ENCODE assay signal across 7 cellular contexts in the genomic region with DNA sequence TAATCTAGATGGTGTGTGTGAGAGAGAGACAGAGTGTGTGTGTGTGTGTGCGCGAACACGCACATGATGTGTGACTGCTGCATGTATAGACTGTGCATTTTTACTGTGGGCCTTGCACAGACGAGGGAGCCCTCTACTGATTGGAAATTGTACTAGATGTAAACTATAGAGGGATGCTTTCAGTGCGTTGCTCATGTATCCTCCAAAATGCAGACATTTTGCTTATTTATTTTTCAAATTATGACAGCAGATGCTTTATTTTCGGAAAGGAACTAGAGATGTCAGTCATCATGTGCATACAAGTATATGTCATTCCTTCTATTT.
DNase-seq lines count a peak whose midpoint lies in the region; ATAC-seq and TF ChIP-seq lines count a peak whose summit lies in the region.

No MANE protein-coding gene starts in this region.

- DNase-seq in GM12865 (ENCODE audit: low read depth): peak; percentile 37
- DNase-seq in NCI-H524 treated with DMSO at 0.1 percent for 48 hours (lab: John Stamatoyannopoulos, UW): peak; percentile 23
- peak; percentile 59 for DNase-seq in choroid plexus epithelial cell (ENCODE audit: low read depth)
- peak; percentile 19 for DNase-seq in midbrain (lab: John Stamatoyannopoulos, UW)
- no peak for DNase-seq in activated effector memory CD4-positive, alpha-beta T cell treated with anti-CD3 and anti-CD28 coated beads, Interleukin-2, amount 50 U/mL, for 16 hours

- H3K4me3 ChIP-seq in GM12865 (ENCODE audit: low read depth, low read length) (no peak overlapping the region), choroid plexus epithelial cell (ENCODE audit: low read depth, low read length) (no peak overlapping the region)

- ATAC-seq in HG02763 (IDR thresholded peaks at IDR 0.05; ENCODE audit: unreplicated experiment) (peak; percentile 58), GM18873 (IDR thresholded peaks at IDR 0.05; ENCODE audit: low FRiP score, unreplicated experiment) (no peak)

- TF ChIP-seq CTCF in GM12865 (IDR thresholded peaks at IDR 0.05; ENCODE audit: insufficient read depth, low read depth, low read length, missing control alignments) (peak; percentile 25), choroid plexus epithelial cell (conservative IDR thresholded peaks at IDR 0.05; ENCODE audit: low read depth, low read length) (peak; percentile 69)
